Comparison of ENCODE assay signal across 1 cellular context in the genomic region with DNA sequence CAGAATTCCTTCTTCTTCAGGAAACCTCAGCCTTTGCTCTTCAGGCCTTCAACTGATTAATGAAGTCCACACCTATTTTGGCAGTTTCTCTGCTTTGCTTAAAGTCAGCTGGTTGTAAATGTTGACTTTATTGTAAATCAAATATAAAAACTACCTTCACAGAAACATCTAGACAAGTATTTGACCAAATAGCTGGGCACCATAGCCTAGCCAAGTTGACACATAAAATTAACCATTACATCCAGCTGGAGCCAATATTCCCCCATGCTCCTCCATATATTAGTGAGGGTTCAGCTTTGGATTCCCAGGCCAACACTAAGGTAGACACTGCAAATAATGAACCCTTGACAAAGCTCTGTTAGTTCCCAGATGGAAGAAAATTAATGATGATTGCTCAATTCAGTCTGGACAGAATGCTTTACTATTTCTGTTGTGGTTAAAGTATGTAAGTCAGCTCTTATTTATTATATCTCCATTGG.
TF ChIP-seq lines count a peak whose summit lies in the region.

No MANE protein-coding gene starts in this region.

TF ChIP-seq in IMR-90, 13 proteins besides CTCF, POLR2A, EP300 and RAD21:
- TF ChIP-seq, protein P1, sequence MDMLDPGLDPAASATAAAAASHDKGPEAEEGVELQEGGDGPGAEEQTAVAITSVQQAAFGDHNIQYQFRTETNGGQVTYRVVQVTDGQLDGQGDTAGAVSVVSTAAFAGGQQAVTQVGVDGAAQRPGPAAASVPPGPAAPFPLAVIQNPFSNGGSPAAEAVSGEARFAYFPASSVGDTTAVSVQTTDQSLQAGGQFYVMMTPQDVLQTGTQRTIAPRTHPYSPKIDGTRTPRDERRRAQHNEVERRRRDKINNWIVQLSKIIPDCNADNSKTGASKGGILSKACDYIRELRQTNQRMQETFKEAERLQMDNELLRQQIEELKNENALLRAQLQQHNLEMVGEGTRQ (IDR thresholded peaks at IDR 0.05; ENCODE audit: low read depth, low read length), result no peak
- TF ChIP-seq CEBPB (IDR thresholded peaks at IDR 0.05; ENCODE audit: low read depth, low read length), result peak; percentile 89
